18 cellular contexts compared by ENCODE assay signal in the genomic region with DNA sequence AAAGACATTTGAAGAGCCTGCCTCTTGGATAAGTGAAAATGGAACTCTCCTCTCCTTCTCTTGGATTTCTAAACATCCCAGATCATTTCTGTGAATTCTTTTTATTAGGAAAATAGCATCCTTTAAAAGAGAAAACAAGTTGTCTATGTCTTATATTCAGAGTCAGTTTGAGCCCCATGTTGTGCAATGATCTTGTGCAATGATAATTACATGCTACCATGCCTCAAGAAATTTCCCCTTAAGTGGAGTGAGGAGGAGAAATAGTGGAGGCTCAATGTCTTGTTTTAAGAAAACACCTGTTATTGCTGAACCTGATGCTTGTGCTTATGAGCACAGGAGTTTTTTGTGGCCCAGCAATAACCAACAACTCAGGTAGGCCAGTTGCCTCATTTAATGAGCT.
"Had no signal": no experiment of that assay in that cellular context is flagged by ENCODE, and none has a peak within 500 bp of the region (broad histone marks: within the 10 kb centered on the region; RNA-seq: fewer than 3 reads in every experiment).

No MANE protein-coding gene starts in this region.

- H3K4me3 ChIP-seq: ascending aorta, colonic mucosa, gastrocnemius medialis, left ventricle myocardium inferior, prostate gland, upper lobe of right lung had no signal

- H3K36me3 ChIP-seq: ascending aorta, colonic mucosa, gastrocnemius medialis, left ventricle myocardium inferior, prostate gland, upper lobe of right lung had no signal

- H3K27ac ChIP-seq: ascending aorta, colonic mucosa, gastrocnemius medialis, left ventricle myocardium inferior, prostate gland, upper lobe of right lung had no signal

- H3K4me1 ChIP-seq: ascending aorta, colonic mucosa, gastrocnemius medialis, left ventricle myocardium inferior, prostate gland, upper lobe of right lung had no signal

- H3K27me3 ChIP-seq: ascending aorta, colonic mucosa, gastrocnemius medialis, upper lobe of right lung had no signal

- H3K9me3 ChIP-seq: ascending aorta, colonic mucosa, gastrocnemius medialis, left ventricle myocardium inferior, prostate gland, upper lobe of right lung had no signal

- DNase-seq: activated CD4-positive, alpha-beta memory T cell treated with anti-CD3 and anti-CD28 coated beads for 36 hours; activated CD4-positive, alpha-beta T cell treated with anti-CD3 and anti-CD28 coated beads for 1 hour; activated effector memory CD4-positive, alpha-beta T cell treated with anti-CD3 and anti-CD28 coated beads, Interleukin-2, amount 50 U/mL, for 16 hours; activated naive CD8-positive, alpha-beta T cell treated with anti-CD3 and anti-CD28 coated beads for 36 hours; activated T-cell treated with anti-CD3 and anti-CD28 coated beads, Interleukin-2, amount 50 U/mL, for 4 hours; colonic mucosa; gastrocnemius medialis; left ventricle myocardium inferior; occipital lobe; stimulated activated CD4-positive, alpha-beta T cell treated with anti-CD3 and anti-CD28 coated beads, Interleukin-2, amount 100 ng/mL, for 48 hours; stimulated activated CD8-positive, alpha-beta memory T cell treated with anti-CD3 and anti-CD28 coated beads, Interleukin-4, amount 100 ng/mL, for 48 hours; stimulated activated naive CD8-positive, alpha-beta T cell treated with anti-CD3 and anti-CD28 coated beads, Interleukin-15, Interleukin-2, amounts not matched to agents 100 U/mL and 50 U/mL, for 24 hours; T-helper 9 cell; upper lobe of right lung had no signal

- ATAC-seq: activated T-cell treated with anti-CD3 and anti-CD28 coated beads, Interleukin-2, amount 50 U/mL, for 4 hours; gastrocnemius medialis; natural killer cell treated with Interleukin-12 subunit alpha and Interleukin-12 subunit beta and Interleukin-15 and Interleukin-18, amount 100 ng/mL, for 72 hours; sciatic nerve; stimulated activated naive CD8-positive, alpha-beta T cell treated with anti-CD3 and anti-CD28 coated beads, Interleukin-15, Interleukin-2, amounts not matched to agents 100 U/mL and 50 U/mL, for 24 hours; upper lobe of right lung had no signal
